ENCODE assay signal across 1 cellular context in the genomic region with DNA sequence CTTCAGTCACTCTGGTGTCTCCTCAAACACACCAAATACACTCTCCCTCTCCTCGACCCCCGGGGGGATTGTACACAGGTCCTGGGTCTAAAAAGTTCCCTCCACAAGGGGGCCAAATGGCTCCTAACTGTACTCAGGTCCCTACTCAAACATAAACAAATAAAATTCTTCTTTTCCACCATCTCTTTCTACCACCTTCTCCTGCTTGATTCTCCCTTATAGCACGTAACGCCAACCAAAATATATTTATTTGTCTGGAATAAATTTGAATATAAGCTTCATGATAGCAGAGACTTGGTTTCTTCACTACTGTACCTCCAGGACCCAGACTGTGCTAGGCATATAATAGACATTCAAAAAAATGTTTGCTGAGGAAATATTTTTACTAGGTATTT.
TF ChIP-seq lines count a peak whose summit lies in the region.

No MANE protein-coding gene starts in this region.

TF ChIP-seq in GM12878, 131 proteins besides CTCF, POLR2A, EP300 and RAD21 (continued from another document):
- TF ChIP-seq ZNF687 (IDR thresholded peaks at IDR 0.05): 0 out of 2 replicates have a peak, but pooled peaks have one; percentile 29
- TF ChIP-seq ZSCAN29 (IDR thresholded peaks at IDR 0.05): no peak
- TF ChIP-seq, protein P1, sequence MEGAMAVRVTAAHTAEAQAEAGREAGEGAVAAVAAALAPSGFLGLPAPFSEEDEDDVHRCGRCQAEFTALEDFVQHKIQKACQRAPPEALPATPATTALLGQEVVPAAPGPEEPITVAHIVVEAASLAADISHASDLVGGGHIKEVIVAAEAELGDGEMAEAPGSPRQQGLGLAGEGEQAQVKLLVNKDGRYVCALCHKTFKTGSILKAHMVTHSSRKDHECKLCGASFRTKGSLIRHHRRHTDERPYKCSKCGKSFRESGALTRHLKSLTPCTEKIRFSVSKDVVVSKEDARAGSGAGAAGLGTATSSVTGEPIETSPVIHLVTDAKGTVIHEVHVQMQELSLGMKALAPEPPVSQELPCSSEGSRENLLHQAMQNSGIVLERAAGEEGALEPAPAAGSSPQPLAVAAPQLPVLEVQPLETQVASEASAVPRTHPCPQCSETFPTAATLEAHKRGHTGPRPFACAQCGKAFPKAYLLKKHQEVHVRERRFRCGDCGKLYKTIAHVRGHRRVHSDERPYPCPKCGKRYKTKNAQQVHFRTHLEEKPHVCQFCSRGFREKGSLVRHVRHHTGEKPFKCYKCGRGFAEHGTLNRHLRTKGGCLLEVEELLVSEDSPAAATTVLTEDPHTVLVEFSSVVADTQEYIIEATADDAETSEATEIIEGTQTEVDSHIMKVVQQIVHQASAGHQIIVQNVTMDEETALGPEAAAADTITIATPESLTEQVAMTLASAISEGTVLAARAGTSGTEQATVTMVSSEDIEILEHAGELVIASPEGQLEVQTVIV (IDR thresholded peaks at IDR 0.05; ENCODE audit: borderline replicate concordance, partially characterized antibody): peak; percentile 49
- TF ChIP-seq, protein P2, sequence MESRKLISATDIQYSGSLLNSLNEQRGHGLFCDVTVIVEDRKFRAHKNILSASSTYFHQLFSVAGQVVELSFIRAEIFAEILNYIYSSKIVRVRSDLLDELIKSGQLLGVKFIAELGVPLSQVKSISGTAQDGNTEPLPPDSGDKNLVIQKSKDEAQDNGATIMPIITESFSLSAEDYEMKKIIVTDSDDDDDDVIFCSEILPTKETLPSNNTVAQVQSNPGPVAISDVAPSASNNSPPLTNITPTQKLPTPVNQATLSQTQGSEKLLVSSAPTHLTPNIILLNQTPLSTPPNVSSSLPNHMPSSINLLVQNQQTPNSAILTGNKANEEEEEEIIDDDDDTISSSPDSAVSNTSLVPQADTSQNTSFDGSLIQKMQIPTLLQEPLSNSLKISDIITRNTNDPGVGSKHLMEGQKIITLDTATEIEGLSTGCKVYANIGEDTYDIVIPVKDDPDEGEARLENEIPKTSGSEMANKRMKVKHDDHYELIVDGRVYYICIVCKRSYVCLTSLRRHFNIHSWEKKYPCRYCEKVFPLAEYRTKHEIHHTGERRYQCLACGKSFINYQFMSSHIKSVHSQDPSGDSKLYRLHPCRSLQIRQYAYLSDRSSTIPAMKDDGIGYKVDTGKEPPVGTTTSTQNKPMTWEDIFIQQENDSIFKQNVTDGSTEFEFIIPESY (IDR thresholded peaks at IDR 0.05): no peak
- TF ChIP-seq, protein P3, sequence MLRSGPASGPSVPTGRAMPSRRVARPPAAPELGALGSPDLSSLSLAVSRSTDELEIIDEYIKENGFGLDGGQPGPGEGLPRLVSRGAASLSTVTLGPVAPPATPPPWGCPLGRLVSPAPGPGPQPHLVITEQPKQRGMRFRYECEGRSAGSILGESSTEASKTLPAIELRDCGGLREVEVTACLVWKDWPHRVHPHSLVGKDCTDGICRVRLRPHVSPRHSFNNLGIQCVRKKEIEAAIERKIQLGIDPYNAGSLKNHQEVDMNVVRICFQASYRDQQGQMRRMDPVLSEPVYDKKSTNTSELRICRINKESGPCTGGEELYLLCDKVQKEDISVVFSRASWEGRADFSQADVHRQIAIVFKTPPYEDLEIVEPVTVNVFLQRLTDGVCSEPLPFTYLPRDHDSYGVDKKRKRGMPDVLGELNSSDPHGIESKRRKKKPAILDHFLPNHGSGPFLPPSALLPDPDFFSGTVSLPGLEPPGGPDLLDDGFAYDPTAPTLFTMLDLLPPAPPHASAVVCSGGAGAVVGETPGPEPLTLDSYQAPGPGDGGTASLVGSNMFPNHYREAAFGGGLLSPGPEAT (IDR thresholded peaks at IDR 0.05; ENCODE audit: low read depth): peak; percentile 56
- 0 out of 2 replicates have a peak, but pooled peaks have one; percentile 49 for TF ChIP-seq HDGF (IDR thresholded peaks at IDR 0.05)
- TF ChIP-seq SMC3 (IDR thresholded peaks at IDR 0.05; ENCODE audit: borderline replicate concordance, low read length): peak; percentile 46; the same call in 1 of the 2 replicates
- TF ChIP-seq MEF2B (IDR thresholded peaks at IDR 0.05; ENCODE audit: partially characterized antibody, poor library complexity, severe bottlenecking): peak; percentile 89
- TF ChIP-seq FOXM1 (IDR thresholded peaks at IDR 0.05; ENCODE audit: low read depth, low read length): peak; percentile 28; the same call in 1 of the 2 replicates
- no peak for TF ChIP-seq NR2C1 (IDR thresholded peaks at IDR 0.05)
- no peak for TF ChIP-seq BHLHE40 (IDR thresholded peaks at IDR 0.05; ENCODE audit: borderline replicate concordance in 1 of 2, low read depth in 2 of 2, low read length in 1 of 2)
- TF ChIP-seq FOS (IDR thresholded peaks at IDR 0.05; ENCODE audit: borderline replicate concordance, extremely low read depth, insufficient read length): no peak
- peak; percentile 42; the same call in 1 of the 2 replicates for TF ChIP-seq YY1 (IDR thresholded peaks at IDR 0.05; ENCODE audit: low read depth, low read length)
- TF ChIP-seq MLLT1 (IDR thresholded peaks at IDR 0.05): 0 out of 2 replicates have a peak, but pooled peaks have one; percentile 32
